21 cellular contexts compared by ENCODE assay signal in genomic region chr14:97250925-97251324, GRCh38.
"Had no signal": no experiment of that assay in that cellular context is flagged by ENCODE, and none has a peak within 500 bp of the region (broad histone marks: within the 10 kb centered on the region; RNA-seq: fewer than 3 reads in every experiment).

No MANE protein-coding gene starts in this region.

- H3K4me1 ChIP-seq: gastrocnemius medialis, heart right ventricle, right atrium auricular region, sigmoid colon, testis, tibial nerve, upper lobe of right lung, vagina had no signal

- H3K27ac ChIP-seq: gastrocnemius medialis, heart right ventricle, right atrium auricular region, sigmoid colon, skin epidermis, testis, tibial nerve, upper lobe of right lung, vagina had no signal

- H3K27me3 ChIP-seq: gastrocnemius medialis, right atrium auricular region, testis, tibial nerve, upper lobe of right lung, vagina had no signal

- H3K9me3 ChIP-seq: gastrocnemius medialis, mucosa of descending colon, right atrium auricular region, testis, upper lobe of right lung, vagina had no signal

- DNase-seq: effector memory CD4-positive, alpha-beta T cell; gastrocnemius medialis; heart right ventricle; islet precursor cell; mammary epithelial cell; mucosa of descending colon; naive thymus-derived CD8-positive, alpha-beta T cell; posterior cingulate gyrus; sigmoid colon; stimulated activated CD4-positive, alpha-beta T cell treated with anti-CD3 and anti-CD28 coated beads, Interleukin-2, amount 100 ng/mL, for 24 hours; stimulated activated CD4-positive, alpha-beta T cell treated with anti-CD3 and anti-CD28 coated beads, Interleukin-4, amount 100 ng/mL, for 4 hours; stimulated activated naive B cell treated with anti-CD40 and anti-IgM and Interleukin-4, amounts not matched to agents 10 μg/mL and 1 μg/mL and 100 μg/mL, for 72 hours; stimulated activated naive CD8-positive, alpha-beta T cell treated with anti-CD3 and anti-CD28 coated beads, Interleukin-15, amount 100 ng/mL, for 72 hours; testis; upper lobe of right lung had no signal

- H3K27ac Mint-ChIP-seq: stimulated activated naive B cell treated with anti-CD40 and anti-IgM and Interleukin-4, amounts not matched to agents 10 μg/mL and 1 μg/mL and 100 μg/mL, for 72 hours; stimulated activated naive CD8-positive, alpha-beta T cell treated with anti-CD3 and anti-CD28 coated beads, Interleukin-15, amount 100 ng/mL, for 72 hours had no signal

- H3K27me3 Mint-ChIP-seq: naive thymus-derived CD8-positive, alpha-beta T cell; stimulated activated naive B cell treated with anti-CD40 and anti-IgM and Interleukin-4, amounts not matched to agents 10 μg/mL and 1 μg/mL and 100 μg/mL, for 72 hours; stimulated activated naive CD8-positive, alpha-beta T cell treated with anti-CD3 and anti-CD28 coated beads, Interleukin-15, amount 100 ng/mL, for 72 hours had no signal

- H3K4me3 ChIP-seq: gastrocnemius medialis, heart right ventricle, mucosa of descending colon, right atrium auricular region, sigmoid colon, skin epidermis, testis, tibial nerve, upper lobe of right lung, vagina had no signal

- H3K36me3 ChIP-seq: gastrocnemius medialis, heart right ventricle, right atrium auricular region, sigmoid colon, tibial nerve, upper lobe of right lung, vagina had no signal

- ATAC-seq: esophagus mucosa; gastrocnemius medialis; heart right ventricle; left lobe of liver; mucosa of descending colon; naive thymus-derived CD8-positive, alpha-beta T cell; stimulated activated naive B cell treated with anti-CD40 and anti-IgM and Interleukin-4, amounts not matched to agents 10 μg/mL and 1 μg/mL and 100 μg/mL, for 72 hours; stimulated activated naive CD8-positive, alpha-beta T cell treated with anti-CD3 and anti-CD28 coated beads, Interleukin-15, amount 100 ng/mL, for 72 hours; upper lobe of right lung had no signal

- H3K4me3 Mint-ChIP-seq: stimulated activated naive B cell treated with anti-CD40 and anti-IgM and Interleukin-4, amounts not matched to agents 10 μg/mL and 1 μg/mL and 100 μg/mL, for 72 hours had no signal
